Comparison of ENCODE assay signal across 8 cellular contexts in the genomic region with DNA sequence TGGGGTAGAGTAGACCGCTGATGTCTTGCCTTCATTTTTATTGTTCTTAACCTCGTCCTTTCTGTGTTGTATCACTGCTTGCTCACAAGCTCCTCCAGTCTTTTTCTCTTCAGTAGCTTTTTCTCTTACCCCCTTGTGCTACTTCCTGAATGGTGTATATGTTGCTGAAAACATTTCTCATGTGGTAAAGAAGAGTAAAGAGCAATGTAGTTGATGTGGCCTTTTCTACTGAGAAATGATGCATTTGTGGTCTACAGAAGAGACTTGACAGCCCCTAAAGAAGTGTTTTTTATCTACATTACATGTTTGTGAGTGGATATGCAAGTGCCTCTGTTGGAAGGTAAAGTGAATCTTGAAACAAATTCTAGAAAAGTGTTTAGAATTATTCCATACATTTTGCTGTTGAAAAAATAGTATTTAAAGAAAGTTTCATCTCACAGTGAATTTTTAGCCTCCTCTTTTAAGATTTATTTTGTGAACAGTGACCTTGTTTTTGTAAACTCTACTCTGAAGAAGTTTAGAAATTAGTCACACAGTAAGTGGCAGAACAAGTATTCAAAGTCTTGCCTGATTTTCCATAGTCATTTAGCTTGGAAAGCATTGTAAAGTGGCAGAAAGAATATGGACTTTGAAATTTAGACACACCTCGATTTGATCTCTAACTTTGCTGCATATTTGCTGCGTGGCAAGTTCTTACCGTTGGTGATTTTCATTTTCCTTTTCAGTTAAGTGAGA. TPM values are rescaled to one million over a fixed set of nuclear protein-coding genes. Genes with fewer than 3 reads are reported as not detected.
A peak's percentile ranks its signal among the peaks of the same experiment; 100 is the strongest.
DNase-seq lines count a peak whose midpoint lies in the region; ATAC-seq and TF ChIP-seq lines count a peak whose summit lies in the region.

No MANE protein-coding gene starts in this region.

- no peak for TF ChIP-seq CTCF in CD4-positive, alpha-beta T cell (IDR thresholded peaks at IDR 0.05)
- no peak for TF ChIP-seq CTCF in OCI-LY1 (IDR thresholded peaks at IDR 0.05; ENCODE audit: low read length)
- no peak for TF ChIP-seq CTCF in gastrocnemius medialis (IDR thresholded peaks at IDR 0.05 in 4 of 5, conservative IDR thresholded peaks at IDR 0.05 in 1 of 5)

- no peaks in the 10 kb centered on the region for H3K27me3 Mint-ChIP-seq in CD4-positive, alpha-beta T cell
- H3K27me3 Mint-ChIP-seq in immature natural killer cell (ENCODE audit: low read depth in 3 of 3), result peaks cover 41 to 45% (median 43%) of the 10 kb centered on the region in 3 donors

- peak; percentile 81 for ATAC-seq in CD4-positive, alpha-beta T cell (ENCODE audit: poor library complexity)
- ATAC-seq in GM21515 (IDR thresholded peaks at IDR 0.05; ENCODE audit: unreplicated experiment) (peak; percentile 40), gastrocnemius medialis (no peak)

- H4K20me1 ChIP-seq in OCI-LY1 (ENCODE audit: insufficient read depth, low read length), result no peaks in the 10 kb centered on the region

- H3K36me3 Mint-ChIP-seq in CD4-positive, alpha-beta T cell (ENCODE audit: low read depth), result peaks cover 64% of the 10 kb centered on the region
- H3K36me3 Mint-ChIP-seq in immature natural killer cell, result no peaks in the 10 kb centered on the region

- no peak overlapping the region for H2AFZ ChIP-seq in OCI-LY1 (ENCODE audit: low read length)

- no peaks in the 10 kb centered on the region; the same call in 1 of the 2 replicates for H3F3A ChIP-seq in OCI-LY1 (ENCODE audit: insufficient read depth, low read length)

- H3K27ac ChIP-seq in CD4-positive, alpha-beta T cell (ENCODE audit: low read depth, low read length), result peak overlapping the region; percentile 76
- H3K27ac ChIP-seq in OCI-LY1 (ENCODE audit: low read depth, low read length, poor library complexity, severe bottlenecking) (peak overlapping the region; percentile 66), gastrocnemius medialis (no peak overlapping the region)

- peaks cover 52% of the 10 kb centered on the region for H3K4me1 ChIP-seq in OCI-LY1 (ENCODE audit: insufficient read depth, low read length, severe bottlenecking)
- H3K4me1 ChIP-seq in gastrocnemius medialis, result peaks cover 3 to 12% of the 10 kb centered on the region in 2 donors

- no peaks in the 10 kb centered on the region for H3K9me2 ChIP-seq in OCI-LY1 (ENCODE audit: low read depth, low read length)

- peaks cover 94% of the 10 kb centered on the region for H3K79me2 ChIP-seq in OCI-LY1 (ENCODE audit: insufficient read depth, low read length)

- POLR2A ChIA-PET in CD4-positive, alpha-beta T cell (lab: Charles Lee), result interaction anchor here (0.6 to 11.2 kb wide), 26 partner anchors 9 to 252 kb away, joined by 3 to 390 read pairs (median 5); a partner anchor contains a TSS

- in situ Hi-C loops in gastrocnemius medialis (cut with MboI; ENCODE audit: low sequenced_read_pairs in 4 of 4), result no loop called here

- H3K4me1 Mint-ChIP-seq in CD4-positive, alpha-beta T cell (ENCODE audit: low read depth), result peaks cover 80% of the 10 kb centered on the region
- peaks cover 96 to 97% of the 10 kb centered on the region in 2 donors for H3K4me1 Mint-ChIP-seq in immature natural killer cell

- H3K36me3 ChIP-seq in OCI-LY1 (ENCODE audit: insufficient read depth, low read length) (0 out of 2 replicates have a peak, but pooled peaks cover 12% of the 10 kb centered on the region), gastrocnemius medialis (no peaks in the 10 kb centered on the region)

- H3K4me2 ChIP-seq in OCI-LY1 (ENCODE audit: low read length), result peak overlapping the region; percentile 53

- no peaks in the 10 kb centered on the region for H3K27me3 ChIP-seq in CD4-positive, alpha-beta T cell (ENCODE audit: control insufficient read depth, insufficient read depth, low read length)
- no peaks in the 10 kb centered on the region for H3K27me3 ChIP-seq in OCI-LY1 (ENCODE audit: insufficient read depth, low read length)
- H3K27me3 ChIP-seq in gastrocnemius medialis, result no peaks in the 10 kb centered on the region

- peak overlapping the region; percentile 49 for H3K9ac ChIP-seq in OCI-LY1 (ENCODE audit: low read length)

- no peak for DNase-seq in CD4-positive, alpha-beta T cell
- DNase-seq in immature natural killer cell (peak; percentile 76 to 82 (median 81)), ecto neural progenitor cell (ENCODE audit: low spot score) (no peak), SKM-1 treated with dmso at 0.1 percent for 144 hours (lab: John Stamatoyannopoulos, UW; ENCODE audit: unreplicated experiment) (no peak), gastrocnemius medialis (no peak), NCI-H345 (lab: John Stamatoyannopoulos, UW) (no peak)

- H3K27ac Mint-ChIP-seq in CD4-positive, alpha-beta T cell, result peak overlapping the region; percentile 77
- H3K27ac Mint-ChIP-seq in immature natural killer cell, result peak overlapping the region; percentile 88 to 97 (median 92)

- no peaks in the 10 kb centered on the region for H3K9me3 ChIP-seq in CD4-positive, alpha-beta T cell (ENCODE audit: control insufficient read depth, low read length)
- H3K9me3 ChIP-seq in OCI-LY1 (ENCODE audit: low read length) (no peaks in the 10 kb centered on the region), gastrocnemius medialis (no peaks in the 10 kb centered on the region)

- intact Hi-C loops in CD4-positive, alpha-beta T cell (cut with DNase I, micrococcal nuclease), result loop anchor here in 1 of 2 experiments (1.0 to 5.0 kb wide), 6 partner anchors 8 to 109 kb away; a partner anchor contains a TSS
- intact Hi-C loops in gastrocnemius medialis (cut with DNase I; ENCODE audit: low total_unique reads), result no loop called here

- CTCF ChIA-PET in CD4-positive, alpha-beta T cell (lab: Charles Lee), result interaction anchor here (1.2 to 2.8 kb wide), 6 partner anchors 9 to 116 kb away, joined by 3 to 19 read pairs (median 5); a partner anchor contains a TSS

- no peak for TF ChIP-seq POLR2A in gastrocnemius medialis (IDR thresholded peaks at IDR 0.05)

- H3K4me3 ChIP-seq in OCI-LY1 (ENCODE audit: low read depth, low read length, poor library complexity, severe bottlenecking) (peak overlapping the region; percentile 28), gastrocnemius medialis (no peak overlapping the region)

- no peaks in the 10 kb centered on the region for H3K9me3 Mint-ChIP-seq in CD4-positive, alpha-beta T cell
- no peaks in the 10 kb centered on the region for H3K9me3 Mint-ChIP-seq in immature natural killer cell

- H3K4me3 Mint-ChIP-seq in CD4-positive, alpha-beta T cell, result peak overlapping the region; percentile 74
- H3K4me3 Mint-ChIP-seq in immature natural killer cell, result peak overlapping the region; percentile 72 to 86 (median 76)

RNA-seq across cellular contexts. Expression of a gene that starts 17.4 kb away (rescaled TPM):
- 100 to 1,000 TPM; 218 to 230 TPM for total RNA-seq in CD4-positive, alpha-beta T cell
- 100 to 1,000 TPM; 296 to 536 (median 342) TPM for polyA plus RNA-seq in immature natural killer cell
- total RNA-seq in gastrocnemius medialis, result 10 to 100 TPM; 23.9 to 29.6 (median 26.4) TPM

Comparison
In these comparisons a context has a peak if more than half of its experiments do, and no peak if none do; other contexts are left out.
1. ATAC-seq: peak in CD4-positive, alpha-beta T cell (single experiment) and GM21515 (single experiment); none in gastrocnemius medialis (0 of 2).
2. DNase-seq: peak in immature natural killer cell (3 of 3); none in CD4-positive, alpha-beta T cell (0 of 10), ecto neural progenitor cell (single experiment), SKM-1 treated with dmso at 0.1 percent for 144 hours (single experiment), gastrocnemius medialis (0 of 2) and NCI-H345 (single experiment).
3. H3K27ac ChIP-seq: peak in CD4-positive, alpha-beta T cell (single experiment) and OCI-LY1 (single experiment); none in gastrocnemius medialis (0 of 4).
4. RNA of a gene that starts 17.4 kb away (total RNA-seq): 218 to 230 TPM in CD4-positive, alpha-beta T cell; 23.9 to 29.6 TPM in gastrocnemius medialis; every median in the first group is over 4 times any median in the second.